Comparison of ENCODE assay signal across 9 cellular contexts in the genomic region with DNA sequence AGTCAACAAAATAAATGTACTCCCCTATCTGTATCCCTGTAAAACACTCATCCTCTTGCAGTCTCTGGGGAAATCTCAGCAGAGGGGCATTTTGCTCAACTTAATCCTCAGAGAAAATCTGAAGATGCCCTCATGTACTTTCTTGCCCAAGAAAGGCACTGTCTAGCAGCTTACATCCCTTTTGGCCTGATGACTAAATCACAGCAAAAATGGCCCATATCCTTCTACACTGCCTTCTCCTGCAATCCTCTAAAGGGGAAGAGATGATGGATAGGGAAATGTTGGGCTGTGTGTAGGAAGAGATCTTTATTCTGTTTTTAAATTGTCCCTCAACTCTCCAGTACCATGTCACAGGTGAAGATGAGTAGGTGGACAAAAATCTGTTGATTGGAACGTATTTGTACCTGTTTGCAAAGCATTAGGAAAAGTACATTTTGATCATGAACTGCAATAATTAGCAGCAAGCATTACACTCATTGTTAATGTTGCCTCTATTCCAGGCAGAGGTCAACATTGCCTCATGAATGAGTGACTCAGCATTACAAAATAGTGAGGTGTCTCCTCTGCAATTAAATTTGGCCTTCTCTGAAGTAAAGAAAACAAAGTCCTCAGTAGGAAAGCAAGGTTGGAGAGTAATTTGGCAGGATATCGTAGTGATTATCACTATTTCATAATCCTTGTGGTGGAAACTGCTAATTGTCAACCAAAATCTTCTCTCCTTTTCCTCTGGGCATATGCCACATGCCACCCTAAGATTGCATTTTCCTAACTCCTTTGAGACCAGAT.
DNase-seq lines count a peak whose midpoint lies in the region; ATAC-seq and TF ChIP-seq lines count a peak whose summit lies in the region.
"Had no signal": no experiment of that assay in that cellular context is flagged by ENCODE, and none has a peak within 500 bp of the region (broad histone marks: within the 10 kb centered on the region; RNA-seq: fewer than 3 reads in every experiment).

No MANE protein-coding gene starts in this region.

- H3K27ac ChIP-seq in epithelial cell of prostate (peak overlapping the region; percentile 38), parathyroid adenoma (no peak overlapping the region)

- peak overlapping the region; percentile 10 for H2AFZ ChIP-seq in parathyroid adenoma

- no peak for TF ChIP-seq CTCF in parathyroid adenoma (IDR thresholded peaks at IDR 0.05)

- no peaks in the 10 kb centered on the region for H3K27me3 ChIP-seq in parathyroid adenoma (ENCODE audit: control insufficient read depth, insufficient read depth, low read length)

- no peak overlapping the region for H3K4me2 ChIP-seq in parathyroid adenoma (ENCODE audit: low read length)

- no peak for ATAC-seq in HG02884 (IDR thresholded peaks at IDR 0.05; ENCODE audit: unreplicated experiment)

- peaks cover 9% of the 10 kb centered on the region for H3K4me1 ChIP-seq in parathyroid adenoma

- H3K36me3 ChIP-seq in parathyroid adenoma (ENCODE audit: control insufficient read depth, insufficient read depth, low read length): no peaks in the 10 kb centered on the region

- DNase-seq in GM04503 (ENCODE audit: low read depth) (peak; percentile 5), NCI-H774 (lab: John Stamatoyannopoulos, UW) (peak; percentile 54), epithelial cell of prostate (ENCODE audit: low read depth, low spot score) (peak; percentile 41), epidermal melanocyte (ENCODE audit: insufficient read length, low spot score) (no peak), NCI-H2171 (lab: John Stamatoyannopoulos, UW) (no peak)
- DNase-seq: SIG-M5, small intestine had no signal

- H3K9me3 ChIP-seq in parathyroid adenoma (ENCODE audit: control insufficient read depth, low read length): no peaks in the 10 kb centered on the region

- H3K79me2 ChIP-seq in parathyroid adenoma: no peaks in the 10 kb centered on the region

- no peak overlapping the region for H3K9ac ChIP-seq in parathyroid adenoma

- no peak overlapping the region for H3K4me3 ChIP-seq in parathyroid adenoma (ENCODE audit: low read depth, low read length)

Comparison
In these comparisons a context has a peak if more than half of its experiments do, and no peak if none do; other contexts are left out.
1. DNase-seq: peak in GM04503 (single experiment), NCI-H774 (single experiment) and epithelial cell of prostate (single experiment); none in epidermal melanocyte (single experiment) and NCI-H2171 (single experiment).